In the genomic region with DNA sequence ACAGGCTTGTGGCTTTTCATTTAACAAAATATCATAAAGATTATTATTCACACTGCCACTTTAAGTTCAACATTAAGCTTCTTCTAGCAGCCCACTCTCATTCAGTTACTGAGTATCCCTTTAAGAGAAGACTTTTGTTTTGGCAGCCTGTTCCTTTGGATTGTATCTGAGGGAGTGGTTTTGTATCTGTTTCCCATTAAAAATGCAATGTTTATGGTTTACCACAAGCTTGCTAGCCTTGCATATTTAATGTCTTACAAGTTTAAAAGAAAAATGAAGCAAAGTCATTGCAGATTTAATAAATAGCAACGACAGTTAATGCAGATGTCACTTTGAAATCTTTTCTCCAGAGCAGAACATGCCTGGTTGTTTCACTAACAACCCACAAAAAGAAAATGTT, we compare ENCODE assay signal across 1 cellular context.
TF ChIP-seq lines count a peak whose summit lies in the region.

No MANE protein-coding gene starts in this region.

TF ChIP-seq in GM23338, 12 proteins besides CTCF, POLR2A, EP300 and RAD21 (continued from another document):
- TF ChIP-seq POLR2AphosphoS5 (IDR thresholded peaks at IDR 0.05; ENCODE audit: low read depth), result no peak
- TF ChIP-seq EZH2phosphoT487 (IDR thresholded peaks at IDR 0.05; ENCODE audit: unreplicated experiment), result no peak
- no peak for TF ChIP-seq ZNF331 (CRISPR knock-in tag; IDR thresholded peaks at IDR 0.05; ENCODE audit: low read depth)
- TF ChIP-seq STAT1 (IDR thresholded peaks at IDR 0.05; ENCODE audit: unreplicated experiment), result no peak
- TF ChIP-seq CREB1 (CRISPR knock-in tag; IDR thresholded peaks at IDR 0.05; ENCODE audit: low read depth), result no peak
- TF ChIP-seq NANOG (IDR thresholded peaks at IDR 0.05; ENCODE audit: borderline replicate concordance), result no peak
- TF ChIP-seq JUNB (IDR thresholded peaks at IDR 0.05; ENCODE audit: unreplicated experiment), result no peak
- TF ChIP-seq, protein P1, sequence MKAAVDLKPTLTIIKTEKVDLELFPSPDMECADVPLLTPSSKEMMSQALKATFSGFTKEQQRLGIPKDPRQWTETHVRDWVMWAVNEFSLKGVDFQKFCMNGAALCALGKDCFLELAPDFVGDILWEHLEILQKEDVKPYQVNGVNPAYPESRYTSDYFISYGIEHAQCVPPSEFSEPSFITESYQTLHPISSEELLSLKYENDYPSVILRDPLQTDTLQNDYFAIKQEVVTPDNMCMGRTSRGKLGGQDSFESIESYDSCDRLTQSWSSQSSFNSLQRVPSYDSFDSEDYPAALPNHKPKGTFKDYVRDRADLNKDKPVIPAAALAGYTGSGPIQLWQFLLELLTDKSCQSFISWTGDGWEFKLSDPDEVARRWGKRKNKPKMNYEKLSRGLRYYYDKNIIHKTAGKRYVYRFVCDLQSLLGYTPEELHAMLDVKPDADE (IDR thresholded peaks at IDR 0.05), result no peak
- TF ChIP-seq REST (IDR thresholded peaks at IDR 0.05; ENCODE audit: unreplicated experiment), result no peak
- TF ChIP-seq, protein P2, sequence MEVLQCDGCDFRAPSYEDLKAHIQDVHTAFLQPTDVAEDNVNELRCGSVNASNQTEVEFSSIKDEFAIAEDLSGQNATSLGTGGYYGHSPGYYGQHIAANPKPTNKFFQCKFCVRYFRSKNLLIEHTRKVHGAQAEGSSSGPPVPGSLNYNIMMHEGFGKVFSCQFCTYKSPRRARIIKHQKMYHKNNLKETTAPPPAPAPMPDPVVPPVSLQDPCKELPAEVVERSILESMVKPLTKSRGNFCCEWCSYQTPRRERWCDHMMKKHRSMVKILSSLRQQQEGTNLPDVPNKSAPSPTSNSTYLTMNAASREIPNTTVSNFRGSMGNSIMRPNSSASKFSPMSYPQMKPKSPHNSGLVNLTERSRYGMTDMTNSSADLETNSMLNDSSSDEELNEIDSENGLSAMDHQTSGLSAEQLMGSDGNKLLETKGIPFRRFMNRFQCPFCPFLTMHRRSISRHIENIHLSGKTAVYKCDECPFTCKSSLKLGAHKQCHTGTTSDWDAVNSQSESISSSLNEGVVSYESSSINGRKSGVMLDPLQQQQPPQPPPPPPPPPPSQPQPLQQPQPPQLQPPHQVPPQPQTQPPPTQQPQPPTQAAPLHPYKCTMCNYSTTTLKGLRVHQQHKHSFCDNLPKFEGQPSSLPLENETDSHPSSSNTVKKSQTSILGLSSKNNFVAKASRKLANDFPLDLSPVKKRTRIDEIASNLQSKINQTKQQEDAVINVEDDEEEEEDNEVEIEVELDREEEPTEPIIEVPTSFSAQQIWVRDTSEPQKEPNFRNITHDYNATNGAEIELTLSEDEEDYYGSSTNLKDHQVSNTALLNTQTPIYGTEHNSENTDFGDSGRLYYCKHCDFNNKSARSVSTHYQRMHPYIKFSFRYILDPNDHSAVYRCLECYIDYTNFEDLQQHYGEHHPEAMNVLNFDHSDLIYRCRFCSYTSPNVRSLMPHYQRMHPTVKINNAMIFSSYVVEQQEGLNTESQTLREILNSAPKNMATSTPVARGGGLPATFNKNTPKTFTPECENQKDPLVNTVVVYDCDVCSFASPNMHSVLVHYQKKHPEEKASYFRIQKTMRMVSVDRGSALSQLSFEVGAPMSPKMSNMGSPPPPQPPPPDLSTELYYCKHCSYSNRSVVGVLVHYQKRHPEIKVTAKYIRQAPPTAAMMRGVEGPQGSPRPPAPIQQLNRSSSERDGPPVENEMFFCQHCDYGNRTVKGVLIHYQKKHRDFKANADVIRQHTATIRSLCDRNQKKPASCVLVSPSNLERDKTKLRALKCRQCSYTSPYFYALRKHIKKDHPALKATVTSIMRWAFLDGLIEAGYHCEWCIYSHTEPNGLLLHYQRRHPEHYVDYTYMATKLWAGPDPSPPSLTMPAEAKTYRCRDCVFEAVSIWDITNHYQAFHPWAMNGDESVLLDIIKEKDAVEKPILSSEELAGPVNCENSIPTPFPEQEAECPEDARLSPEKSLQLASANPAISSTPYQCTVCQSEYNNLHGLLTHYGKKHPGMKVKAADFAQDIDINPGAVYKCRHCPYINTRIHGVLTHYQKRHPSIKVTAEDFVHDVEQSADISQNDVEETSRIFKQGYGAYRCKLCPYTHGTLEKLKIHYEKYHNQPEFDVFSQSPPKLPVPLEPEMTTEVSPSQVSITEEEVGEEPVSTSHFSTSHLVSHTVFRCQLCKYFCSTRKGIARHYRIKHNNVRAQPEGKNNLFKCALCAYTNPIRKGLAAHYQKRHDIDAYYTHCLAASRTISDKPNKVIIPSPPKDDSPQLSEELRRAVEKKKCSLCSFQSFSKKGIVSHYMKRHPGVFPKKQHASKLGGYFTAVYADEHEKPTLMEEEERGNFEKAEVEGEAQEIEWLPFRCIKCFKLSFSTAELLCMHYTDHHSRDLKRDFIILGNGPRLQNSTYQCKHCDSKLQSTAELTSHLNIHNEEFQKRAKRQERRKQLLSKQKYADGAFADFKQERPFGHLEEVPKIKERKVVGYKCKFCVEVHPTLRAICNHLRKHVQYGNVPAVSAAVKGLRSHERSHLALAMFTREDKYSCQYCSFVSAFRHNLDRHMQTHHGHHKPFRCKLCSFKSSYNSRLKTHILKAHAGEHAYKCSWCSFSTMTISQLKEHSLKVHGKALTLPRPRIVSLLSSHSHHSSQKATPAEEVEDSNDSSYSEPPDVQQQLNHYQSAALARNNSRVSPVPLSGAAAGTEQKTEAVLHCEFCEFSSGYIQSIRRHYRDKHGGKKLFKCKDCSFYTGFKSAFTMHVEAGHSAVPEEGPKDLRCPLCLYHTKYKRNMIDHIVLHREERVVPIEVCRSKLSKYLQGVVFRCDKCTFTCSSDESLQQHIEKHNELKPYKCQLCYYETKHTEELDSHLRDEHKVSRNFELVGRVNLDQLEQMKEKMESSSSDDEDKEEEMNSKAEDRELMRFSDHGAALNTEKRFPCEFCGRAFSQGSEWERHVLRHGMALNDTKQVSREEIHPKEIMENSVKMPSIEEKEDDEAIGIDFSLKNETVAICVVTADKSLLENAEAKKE (CRISPR knock-in tag; IDR thresholded peaks at IDR 0.05), result no peak
- no peak for TF ChIP-seq EZH2 (IDR thresholded peaks at IDR 0.05; ENCODE audit: low read depth, unreplicated experiment)
